ENCODE assay signal across 11 cellular contexts in the genomic region with DNA sequence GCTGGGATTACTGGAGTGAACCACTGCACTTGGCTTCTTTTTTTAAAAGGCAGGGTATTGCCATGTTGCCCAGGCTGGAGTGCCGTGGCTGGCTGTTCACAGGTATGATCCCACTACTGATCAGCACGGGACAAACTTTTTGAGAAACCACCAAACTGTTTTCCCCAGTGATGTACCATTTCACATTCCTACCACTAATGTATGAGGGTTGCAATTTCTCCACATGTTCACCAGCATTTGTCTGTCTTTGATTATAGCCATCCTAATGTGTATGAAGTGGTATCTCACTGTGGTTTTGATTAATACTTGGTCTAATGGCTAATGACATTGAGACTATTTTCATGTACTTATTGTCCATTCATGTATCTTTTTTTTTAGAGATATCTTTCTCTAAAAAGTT.
"Had no signal": no experiment of that assay in that cellular context is flagged by ENCODE, and none has a peak within 500 bp of the region (broad histone marks: within the 10 kb centered on the region; RNA-seq: fewer than 3 reads in every experiment).

No MANE protein-coding gene starts in this region.

- ATAC-seq: left cardiac atrium, lower lobe of right lung had no signal

- H3K9me3 ChIP-seq: lower lobe of right lung had no signal

- H3K4me3 ChIP-seq: lower lobe of right lung had no signal

- DNase-seq: activated naive CD4-positive, alpha-beta T cell treated with anti-CD3 and anti-CD28 coated beads, Interleukin-2, amount 50 U/mL, for 16 hours; caudate nucleus; cortex of kidney; effector memory CD4-positive, alpha-beta T cell; hypothalamus; left cardiac atrium; lower lobe of right lung; midbrain; small intestine; T-helper 2 cell had no signal

- H3K27ac ChIP-seq: epithelial cell of prostate, lower lobe of right lung had no signal

- H3K36me3 ChIP-seq: lower lobe of right lung had no signal
